In the genomic region with DNA sequence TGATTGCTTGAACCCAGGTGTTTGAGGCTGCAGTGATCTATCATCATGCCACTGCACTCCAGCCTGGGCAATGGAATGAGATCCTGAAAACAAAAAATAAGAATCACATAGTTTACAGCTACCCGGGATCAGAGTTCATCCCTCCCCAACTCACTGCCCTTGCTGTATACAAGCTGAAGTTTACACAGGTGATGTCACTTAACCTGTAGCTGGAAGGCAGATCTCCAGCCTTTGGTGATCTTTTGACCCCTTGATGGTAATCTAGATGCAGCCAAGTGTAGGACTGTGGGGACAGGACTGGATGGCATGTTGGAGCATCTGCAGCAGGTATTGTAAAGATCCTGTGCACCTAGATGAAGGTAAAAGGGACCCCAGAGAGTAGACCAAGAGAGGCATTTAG, we compare ENCODE assay signal across 1 cellular context.
A peak's percentile ranks its signal among the peaks of the same experiment; 100 is the strongest.
TF ChIP-seq lines count a peak whose summit lies in the region.

No MANE protein-coding gene starts in this region.

TF ChIP-seq in HepG2, 621 proteins besides CTCF, POLR2A, EP300 and RAD21 (continued from another document and continues in another):
- TF ChIP-seq AFF4 (CRISPR knock-in tag; IDR thresholded peaks at IDR 0.05), result no peak
- TF ChIP-seq PTBP1 (IDR thresholded peaks at IDR 0.05; ENCODE audit: low read depth, low read length, poor library complexity, severe bottlenecking), result no peak
- no peak for TF ChIP-seq TMF1 (CRISPR knock-in tag; IDR thresholded peaks at IDR 0.05; ENCODE audit: low read depth)
- no peak for TF ChIP-seq ZKSCAN1 (IDR thresholded peaks at IDR 0.05; ENCODE audit: low read length)
- no peak for TF ChIP-seq KLF13 (CRISPR knock-in tag; IDR thresholded peaks at IDR 0.05)
- peak; percentile 83; the same call in 1 of the 2 replicates for TF ChIP-seq ZBTB20 (CRISPR knock-in tag; IDR thresholded peaks at IDR 0.05; ENCODE audit: borderline replicate concordance, low read depth)
- no peak for TF ChIP-seq ZNF550 (CRISPR knock-in tag; IDR thresholded peaks at IDR 0.05; ENCODE audit: borderline replicate concordance)
- TF ChIP-seq, protein P1, sequence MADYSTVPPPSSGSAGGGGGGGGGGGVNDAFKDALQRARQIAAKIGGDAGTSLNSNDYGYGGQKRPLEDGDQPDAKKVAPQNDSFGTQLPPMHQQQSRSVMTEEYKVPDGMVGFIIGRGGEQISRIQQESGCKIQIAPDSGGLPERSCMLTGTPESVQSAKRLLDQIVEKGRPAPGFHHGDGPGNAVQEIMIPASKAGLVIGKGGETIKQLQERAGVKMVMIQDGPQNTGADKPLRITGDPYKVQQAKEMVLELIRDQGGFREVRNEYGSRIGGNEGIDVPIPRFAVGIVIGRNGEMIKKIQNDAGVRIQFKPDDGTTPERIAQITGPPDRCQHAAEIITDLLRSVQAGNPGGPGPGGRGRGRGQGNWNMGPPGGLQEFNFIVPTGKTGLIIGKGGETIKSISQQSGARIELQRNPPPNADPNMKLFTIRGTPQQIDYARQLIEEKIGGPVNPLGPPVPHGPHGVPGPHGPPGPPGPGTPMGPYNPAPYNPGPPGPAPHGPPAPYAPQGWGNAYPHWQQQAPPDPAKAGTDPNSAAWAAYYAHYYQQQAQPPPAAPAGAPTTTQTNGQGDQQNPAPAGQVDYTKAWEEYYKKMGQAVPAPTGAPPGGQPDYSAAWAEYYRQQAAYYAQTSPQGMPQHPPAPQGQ (CRISPR knock-in tag; IDR thresholded peaks at IDR 0.05; ENCODE audit: borderline replicate concordance), result no peak
- no peak for TF ChIP-seq DR1 (CRISPR knock-in tag; IDR thresholded peaks at IDR 0.05)
- no peak for TF ChIP-seq FOXC1 (CRISPR knock-in tag; IDR thresholded peaks at IDR 0.05; ENCODE audit: borderline replicate concordance)
- no peak for TF ChIP-seq KDM4B (CRISPR knock-in tag; IDR thresholded peaks at IDR 0.05)
- TF ChIP-seq ZNF362 (CRISPR knock-in tag; IDR thresholded peaks at IDR 0.05; ENCODE audit: borderline replicate concordance), result no peak
- TF ChIP-seq, protein P2, sequence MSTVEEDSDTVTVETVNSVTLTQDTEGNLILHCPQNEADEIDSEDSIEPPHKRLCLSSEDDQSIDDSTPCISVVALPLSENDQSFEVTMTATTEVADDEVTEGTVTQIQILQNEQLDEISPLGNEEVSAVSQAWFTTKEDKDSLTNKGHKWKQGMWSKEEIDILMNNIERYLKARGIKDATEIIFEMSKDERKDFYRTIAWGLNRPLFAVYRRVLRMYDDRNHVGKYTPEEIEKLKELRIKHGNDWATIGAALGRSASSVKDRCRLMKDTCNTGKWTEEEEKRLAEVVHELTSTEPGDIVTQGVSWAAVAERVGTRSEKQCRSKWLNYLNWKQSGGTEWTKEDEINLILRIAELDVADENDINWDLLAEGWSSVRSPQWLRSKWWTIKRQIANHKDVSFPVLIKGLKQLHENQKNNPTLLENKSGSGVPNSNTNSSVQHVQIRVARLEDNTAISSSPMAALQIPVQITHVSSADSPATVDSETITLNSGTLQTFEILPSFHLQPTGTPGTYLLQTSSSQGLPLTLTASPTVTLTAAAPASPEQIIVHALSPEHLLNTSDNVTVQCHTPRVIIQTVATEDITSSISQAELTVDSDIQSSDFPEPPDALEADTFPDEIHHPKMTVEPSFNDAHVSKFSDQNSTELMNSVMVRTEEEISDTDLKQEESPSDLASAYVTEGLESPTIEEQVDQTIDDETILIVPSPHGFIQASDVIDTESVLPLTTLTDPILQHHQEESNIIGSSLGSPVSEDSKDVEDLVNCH (CRISPR knock-in tag; IDR thresholded peaks at IDR 0.05), result no peak
- no peak for TF ChIP-seq RCOR2 (CRISPR knock-in tag; IDR thresholded peaks at IDR 0.05)
- no peak for TF ChIP-seq ZNF18 (CRISPR knock-in tag; IDR thresholded peaks at IDR 0.05; ENCODE audit: insufficient replicate concordance)
- TF ChIP-seq ZNF484 (CRISPR knock-in tag; IDR thresholded peaks at IDR 0.05; ENCODE audit: borderline replicate concordance, low read depth), result no peak
- no peak for TF ChIP-seq ZNF232 (CRISPR knock-in tag; IDR thresholded peaks at IDR 0.05; ENCODE audit: borderline replicate concordance)
- no peak for TF ChIP-seq ZFP41 (CRISPR knock-in tag; IDR thresholded peaks at IDR 0.05; ENCODE audit: borderline replicate concordance)
- TF ChIP-seq, protein P3, sequence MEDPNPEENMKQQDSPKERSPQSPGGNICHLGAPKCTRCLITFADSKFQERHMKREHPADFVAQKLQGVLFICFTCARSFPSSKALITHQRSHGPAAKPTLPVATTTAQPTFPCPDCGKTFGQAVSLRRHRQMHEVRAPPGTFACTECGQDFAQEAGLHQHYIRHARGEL (CRISPR knock-in tag; IDR thresholded peaks at IDR 0.05), result no peak
- TF ChIP-seq, protein P4, sequence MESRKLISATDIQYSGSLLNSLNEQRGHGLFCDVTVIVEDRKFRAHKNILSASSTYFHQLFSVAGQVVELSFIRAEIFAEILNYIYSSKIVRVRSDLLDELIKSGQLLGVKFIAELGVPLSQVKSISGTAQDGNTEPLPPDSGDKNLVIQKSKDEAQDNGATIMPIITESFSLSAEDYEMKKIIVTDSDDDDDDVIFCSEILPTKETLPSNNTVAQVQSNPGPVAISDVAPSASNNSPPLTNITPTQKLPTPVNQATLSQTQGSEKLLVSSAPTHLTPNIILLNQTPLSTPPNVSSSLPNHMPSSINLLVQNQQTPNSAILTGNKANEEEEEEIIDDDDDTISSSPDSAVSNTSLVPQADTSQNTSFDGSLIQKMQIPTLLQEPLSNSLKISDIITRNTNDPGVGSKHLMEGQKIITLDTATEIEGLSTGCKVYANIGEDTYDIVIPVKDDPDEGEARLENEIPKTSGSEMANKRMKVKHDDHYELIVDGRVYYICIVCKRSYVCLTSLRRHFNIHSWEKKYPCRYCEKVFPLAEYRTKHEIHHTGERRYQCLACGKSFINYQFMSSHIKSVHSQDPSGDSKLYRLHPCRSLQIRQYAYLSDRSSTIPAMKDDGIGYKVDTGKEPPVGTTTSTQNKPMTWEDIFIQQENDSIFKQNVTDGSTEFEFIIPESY (CRISPR knock-in tag; IDR thresholded peaks at IDR 0.05), result no peak
- TF ChIP-seq GTF3A (CRISPR knock-in tag; conservative IDR thresholded peaks at IDR 0.05), result no peak
- TF ChIP-seq ZNF136 (CRISPR knock-in tag; IDR thresholded peaks at IDR 0.05; ENCODE audit: low read depth), result no peak
- TF ChIP-seq NONO (IDR thresholded peaks at IDR 0.05), result no peak
- no peak for TF ChIP-seq NONO (CRISPR knock-in tag; conservative IDR thresholded peaks at IDR 0.05)
- TF ChIP-seq, protein P5, sequence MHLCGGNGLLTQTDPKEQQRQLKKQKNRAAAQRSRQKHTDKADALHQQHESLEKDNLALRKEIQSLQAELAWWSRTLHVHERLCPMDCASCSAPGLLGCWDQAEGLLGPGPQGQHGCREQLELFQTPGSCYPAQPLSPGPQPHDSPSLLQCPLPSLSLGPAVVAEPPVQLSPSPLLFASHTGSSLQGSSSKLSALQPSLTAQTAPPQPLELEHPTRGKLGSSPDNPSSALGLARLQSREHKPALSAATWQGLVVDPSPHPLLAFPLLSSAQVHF (CRISPR knock-in tag; IDR thresholded peaks at IDR 0.05), result no peak
- TF ChIP-seq, protein P6, sequence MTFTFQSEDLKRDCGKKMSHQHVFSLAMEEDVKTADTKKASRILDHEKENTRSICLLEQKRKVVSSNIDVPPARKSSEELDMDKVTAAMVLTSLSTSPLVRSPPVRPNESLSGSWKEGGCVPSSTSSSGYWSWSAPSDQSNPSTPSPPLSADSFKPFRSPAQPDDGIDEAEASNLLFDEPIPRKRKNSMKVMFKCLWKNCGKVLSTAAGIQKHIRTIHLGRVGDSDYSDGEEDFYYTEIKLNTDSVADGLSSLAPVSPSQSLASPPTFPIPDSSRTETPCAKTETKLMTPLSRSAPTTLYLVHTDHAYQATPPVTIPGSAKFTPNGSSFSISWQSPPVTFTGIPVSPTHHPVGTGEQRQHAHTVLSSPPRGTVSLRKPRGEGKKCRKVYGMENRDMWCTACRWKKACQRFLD (CRISPR knock-in tag; IDR thresholded peaks at IDR 0.05; ENCODE audit: borderline replicate concordance), result no peak
- no peak for TF ChIP-seq ZNF691 (CRISPR knock-in tag; IDR thresholded peaks at IDR 0.05; ENCODE audit: borderline replicate concordance, low read depth)
- no peak for TF ChIP-seq ZNF761 (CRISPR knock-in tag; conservative IDR thresholded peaks at IDR 0.05)
- no peak for TF ChIP-seq RBM39 (IDR thresholded peaks at IDR 0.05; ENCODE audit: low read depth, low read length, poor library complexity, severe bottlenecking)
- no peak for TF ChIP-seq ZFP82 (CRISPR knock-in tag; IDR thresholded peaks at IDR 0.05; ENCODE audit: borderline replicate concordance)
- TF ChIP-seq ZNF335 (CRISPR knock-in tag; IDR thresholded peaks at IDR 0.05), result no peak
- TF ChIP-seq, protein P7, sequence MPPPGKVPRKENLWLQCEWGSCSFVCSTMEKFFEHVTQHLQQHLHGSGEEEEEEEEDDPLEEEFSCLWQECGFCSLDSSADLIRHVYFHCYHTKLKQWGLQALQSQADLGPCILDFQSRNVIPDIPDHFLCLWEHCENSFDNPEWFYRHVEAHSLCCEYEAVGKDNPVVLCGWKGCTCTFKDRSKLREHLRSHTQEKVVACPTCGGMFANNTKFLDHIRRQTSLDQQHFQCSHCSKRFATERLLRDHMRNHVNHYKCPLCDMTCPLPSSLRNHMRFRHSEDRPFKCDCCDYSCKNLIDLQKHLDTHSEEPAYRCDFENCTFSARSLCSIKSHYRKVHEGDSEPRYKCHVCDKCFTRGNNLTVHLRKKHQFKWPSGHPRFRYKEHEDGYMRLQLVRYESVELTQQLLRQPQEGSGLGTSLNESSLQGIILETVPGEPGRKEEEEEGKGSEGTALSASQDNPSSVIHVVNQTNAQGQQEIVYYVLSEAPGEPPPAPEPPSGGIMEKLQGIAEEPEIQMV (CRISPR knock-in tag; IDR thresholded peaks at IDR 0.05; ENCODE audit: low read depth), result no peak
- TF ChIP-seq GATA4 (IDR thresholded peaks at IDR 0.05; ENCODE audit: borderline replicate concordance, low read depth), result no peak
- TF ChIP-seq, protein P8, sequence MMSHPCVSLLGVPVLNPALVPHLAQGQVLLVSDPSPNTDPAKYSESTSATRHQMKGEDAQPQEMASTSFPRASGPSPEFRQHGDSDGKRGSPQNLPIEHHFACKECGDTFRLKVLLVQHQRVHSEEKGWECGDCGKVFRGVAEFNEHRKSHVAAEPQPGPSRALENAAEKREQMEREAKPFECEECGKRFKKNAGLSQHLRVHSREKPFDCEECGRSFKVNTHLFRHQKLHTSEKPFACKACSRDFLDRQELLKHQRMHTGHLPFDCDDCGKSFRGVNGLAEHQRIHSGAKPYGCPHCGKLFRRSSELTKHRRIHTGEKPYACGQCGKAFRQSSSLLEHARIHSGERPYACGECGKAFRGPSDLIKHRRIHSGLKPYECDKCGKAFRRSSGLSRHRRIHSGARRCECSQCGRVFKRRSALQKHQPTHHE (CRISPR knock-in tag; IDR thresholded peaks at IDR 0.05; ENCODE audit: borderline replicate concordance), result no peak
- no peak for TF ChIP-seq ZNF251 (CRISPR knock-in tag; IDR thresholded peaks at IDR 0.05)
- TF ChIP-seq SUZ12 (IDR thresholded peaks at IDR 0.05; ENCODE audit: low read depth, low read length), result no peak
- TF ChIP-seq HNRNPLL (IDR thresholded peaks at IDR 0.05; ENCODE audit: low read depth, low read length, poor library complexity, severe bottlenecking), result no peak
- TF ChIP-seq RORA (CRISPR knock-in tag; IDR thresholded peaks at IDR 0.05), result no peak
- TF ChIP-seq ZNF652 (CRISPR knock-in tag; IDR thresholded peaks at IDR 0.05; ENCODE audit: borderline replicate concordance, low read depth), result peak; percentile 30; the same call in 1 of the 2 replicates
- no peak for TF ChIP-seq FOXM1 (CRISPR knock-in tag; IDR thresholded peaks at IDR 0.05)
- peak; percentile 61 for TF ChIP-seq RARA (CRISPR knock-in tag; IDR thresholded peaks at IDR 0.05)
- TF ChIP-seq THYN1 (CRISPR knock-in tag; IDR thresholded peaks at IDR 0.05; ENCODE audit: borderline replicate concordance, low read depth), result no peak
- TF ChIP-seq XBP1 (CRISPR knock-in tag; IDR thresholded peaks at IDR 0.05), result no peak
